ENCODE assay signal across 1 cellular context in genomic region chr10:84354623-84355022, GRCh38.
TF ChIP-seq lines count a peak whose summit lies in the region.

No MANE protein-coding gene starts in this region.

TF ChIP-seq in WTC11, 78 proteins besides CTCF, POLR2A, EP300 and RAD21 (continued from another document):
- TF ChIP-seq, protein P1, sequence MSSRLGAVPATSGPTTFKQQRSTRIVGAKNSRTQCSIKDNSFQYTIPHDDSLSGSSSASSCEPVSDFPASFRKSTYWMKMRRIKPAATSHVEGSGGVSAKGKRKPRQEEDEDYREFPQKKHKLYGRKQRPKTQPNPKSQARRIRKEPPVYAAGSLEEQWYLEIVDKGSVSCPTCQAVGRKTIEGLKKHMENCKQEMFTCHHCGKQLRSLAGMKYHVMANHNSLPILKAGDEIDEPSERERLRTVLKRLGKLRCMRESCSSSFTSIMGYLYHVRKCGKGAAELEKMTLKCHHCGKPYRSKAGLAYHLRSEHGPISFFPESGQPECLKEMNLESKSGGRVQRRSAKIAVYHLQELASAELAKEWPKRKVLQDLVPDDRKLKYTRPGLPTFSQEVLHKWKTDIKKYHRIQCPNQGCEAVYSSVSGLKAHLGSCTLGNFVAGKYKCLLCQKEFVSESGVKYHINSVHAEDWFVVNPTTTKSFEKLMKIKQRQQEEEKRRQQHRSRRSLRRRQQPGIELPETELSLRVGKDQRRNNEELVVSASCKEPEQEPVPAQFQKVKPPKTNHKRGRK (CRISPR knock-in tag; IDR thresholded peaks at IDR 0.05; ENCODE audit: borderline replicate concordance) = no peak
- TF ChIP-seq ZMAT4 (CRISPR knock-in tag; IDR thresholded peaks at IDR 0.05) = no peak
TF ChIP-seq in WTC11: peak in this region for 0.
